Comparison of ENCODE assay signal across 26 cellular contexts in genomic region chr16:66939366-66939765, GRCh38. TPM values are rescaled to one million over a fixed set of nuclear protein-coding genes. Genes with fewer than 3 reads are reported as not detected.
DNase-seq lines count a peak whose midpoint lies in the region; ATAC-seq, FAIRE-seq and TF ChIP-seq lines count a peak whose summit lies in the region.
"Had no signal": no experiment of that assay in that cellular context is flagged by ENCODE, and none has a peak within 500 bp of the region (broad histone marks: within the 10 kb centered on the region; RNA-seq: fewer than 3 reads in every experiment).

No MANE protein-coding gene starts in this region.

- H2BK120ac ChIP-seq in IMR-90 (ENCODE audit: low read depth, low read length): no peak overlapping the region

- H3K23ac ChIP-seq in IMR-90 (ENCODE audit: low read depth, low read length): no peak overlapping the region

- no peak overlapping the region for H3K18ac ChIP-seq in IMR-90 (ENCODE audit: low read depth, low read length)

- no peak overlapping the region for H2BK15ac ChIP-seq in IMR-90 (ENCODE audit: low read depth, low read length)

- DNase-seq in IMR-90 (no peak), kidney (peak; percentile 29), OCI-LY7 (ENCODE audit: low spot score) (no peak), suprapubic skin (ENCODE audit: low spot score in 2 of 2) (no peak)
- DNase-seq in activated T-cell treated with anti-CD3 and anti-CD28 coated beads, Interleukin-2, amount 50 U/mL, for 1 hour: no peak
- DNase-seq: 8988T; ACHN; AML-193; BE2C; CD4-positive, alpha-beta T cell; CD8-positive, alpha-beta memory T cell; DMS 273 treated with DMSO at 0.1 percent for 48 hours; DMS79; EL; GDM1; GM23248; HCEC 1CT had no signal

- peak overlapping the region; percentile 48 for H2AK9ac ChIP-seq in IMR-90 (replicated peaks; ENCODE audit: low read depth, low read length, poor library complexity)

- H3K14ac ChIP-seq in IMR-90 (replicated peaks; ENCODE audit: low read depth, low read length): no peak overlapping the region

- TF ChIP-seq EP300 in suprapubic skin (IDR thresholded peaks at IDR 0.05): no peak

- TF ChIP-seq CTCF in IMR-90 (conservative IDR thresholded peaks at IDR 0.05; ENCODE audit: low read depth, low read length) (no peak), kidney (IDR thresholded peaks at IDR 0.05; ENCODE audit: borderline replicate concordance, extremely low read depth, insufficient read depth) (no peak), liver (IDR thresholded peaks at IDR 0.05; ENCODE audit: low read depth, low read length, missing input control) (no peak), OCI-LY7 (conservative IDR thresholded peaks at IDR 0.05; ENCODE audit: low read length) (no peak), suprapubic skin (IDR thresholded peaks at IDR 0.05) (no peak)

- H3K9me2 ChIP-seq in OCI-LY7 (ENCODE audit: insufficient read depth, low read length): no peaks in the 10 kb centered on the region

- peaks cover 15% of the 10 kb centered on the region for H3K9me1 ChIP-seq in IMR-90 (ENCODE audit: insufficient read depth, low read length)

- H3K4me1 ChIP-seq in IMR-90 (ENCODE audit: control insufficient read depth, insufficient read depth, low read length) (peaks cover 4% of the 10 kb centered on the region; the same call in 1 of the 2 replicates), kidney (ENCODE audit: control insufficient read depth in 1 of 2, insufficient read depth in 1 of 2, low read depth in 1 of 2, low read length in 2 of 2) (peaks cover 17 to 19% of the 10 kb centered on the region in 2 donors), liver (ENCODE audit: control insufficient read depth in 4 of 4, insufficient read depth in 4 of 4, low read length in 3 of 4) (peaks cover 10 to 47% (median 37%) of the 10 kb centered on the region in 4 donors), OCI-LY7 (ENCODE audit: insufficient read depth, low read length, poor library complexity, severe bottlenecking) (peaks cover 7% of the 10 kb centered on the region), suprapubic skin (peaks cover 18% of the 10 kb centered on the region)
- H3K4me1 ChIP-seq: BE2C had no signal

- H3K56ac ChIP-seq in IMR-90 (ENCODE audit: extremely low read depth, insufficient read depth, low read length): no peak overlapping the region

- no peak overlapping the region for H4K5ac ChIP-seq in IMR-90 (ENCODE audit: low read depth, low read length)

- BruUV-seq in IMR-90 (replicated peaks; lab: Mats Ljungman, UMichigan) (no TSS peak), OCI-LY7 (replicated peaks; lab: Mats Ljungman, UMichigan) (no TSS peak)

- H3K27me3 ChIP-seq in IMR-90 (ENCODE audit: control insufficient read depth, insufficient read depth, low read length): no peaks in the 10 kb centered on the region
- no peaks in the 10 kb centered on the region for H3K27me3 ChIP-seq in liver (ENCODE audit: control insufficient read depth in 4 of 4, insufficient read depth in 4 of 4, low read length in 3 of 4)
- H3K27me3 ChIP-seq in suprapubic skin: no peaks in the 10 kb centered on the region
- H3K27me3 ChIP-seq: BE2C; BLaER1 treated with 17β-estradiol and CSF1 and Interleukin-3, amounts not matched to agents 10 nM and 100 nM had no signal

- CTCF ChIA-PET in IMR-90 (lab: Yijun Ruan, JAX) (no interaction called here), OCI-LY7 (lab: Charles Lee; ENCODE audit: unreplicated experiment) (no interaction called here)

- H4K91ac ChIP-seq in IMR-90 (ENCODE audit: insufficient read depth, low read depth, low read length): no peak overlapping the region

- no peak overlapping the region for H2BK20ac ChIP-seq in IMR-90 (ENCODE audit: low read depth, low read length)

- peaks cover 12 to 68% of the 10 kb centered on the region in 2 experiments for H3K79me1 ChIP-seq in IMR-90 (ENCODE audit: low read depth in 1 of 2, low read length in 2 of 2)

- H3K9ac ChIP-seq in IMR-90 (ENCODE audit: low read depth, low read length): no peak overlapping the region
- H3K9ac ChIP-seq in kidney (ENCODE audit: low read length in 2 of 2): no peak overlapping the region
- H3K9ac ChIP-seq in liver (ENCODE audit: low read depth in 1 of 2, low read length in 2 of 2): no peak overlapping the region
- H3K9ac ChIP-seq: BLaER1 treated with 17β-estradiol and CSF1 and Interleukin-3, amounts not matched to agents 10 nM and 100 nM; GM23248 had no signal

- POLR2A ChIA-PET in IMR-90 (lab: Charles Lee; ENCODE audit: unreplicated experiment): no interaction called here
- POLR2A ChIA-PET in OCI-LY7 (lab: Charles Lee): no interaction called here

- H3K4ac ChIP-seq in IMR-90 (ENCODE audit: low read depth, low read length): no peak overlapping the region

- no peak overlapping the region for H3K4me3 ChIP-seq in IMR-90 (ENCODE audit: insufficient read depth, low read depth, low read length)
- H3K4me3 ChIP-seq in kidney (ENCODE audit: low read length in 2 of 2): no peak overlapping the region
- H3K4me3 ChIP-seq in liver (ENCODE audit: low read depth in 1 of 3, low read length in 3 of 3): no peak overlapping the region
- no peak overlapping the region for H3K4me3 ChIP-seq in OCI-LY7 (ENCODE audit: low read depth, low read length, poor library complexity, severe bottlenecking)
- no peak overlapping the region for H3K4me3 ChIP-seq in suprapubic skin
- H3K4me3 ChIP-seq: A549; BLaER1 treated with 17β-estradiol and CSF1 and Interleukin-3, amounts not matched to agents 10 nM and 100 nM; GM12878; GM23248 had no signal

- H2AK5ac ChIP-seq in IMR-90 (ENCODE audit: low read depth, low read length): no peak overlapping the region

- peaks cover 30% of the 10 kb centered on the region for H4K20me1 ChIP-seq in IMR-90 (ENCODE audit: insufficient read depth, low read length)
- H4K20me1 ChIP-seq in OCI-LY7 (ENCODE audit: insufficient read depth, low read length): no peaks in the 10 kb centered on the region

- H2AFZ ChIP-seq in IMR-90 (replicated peaks; ENCODE audit: low read length, poor library complexity) (no peak overlapping the region), OCI-LY7 (ENCODE audit: low read length) (no peak overlapping the region)
- H2AFZ ChIP-seq: GM23248 had no signal

- H2BK5ac ChIP-seq in IMR-90 (ENCODE audit: low read depth, low read length, poor library complexity, severe bottlenecking): no peak overlapping the region

- intact Hi-C loops in IMR-90 (cut with micrococcal nuclease): no loop called here
- intact Hi-C loops in kidney (cut with DNase I): no loop called here
- intact Hi-C loops in OCI-LY7 (cut with micrococcal nuclease; ENCODE audit: unreplicated experiment): no loop called here

- FAIRE-seq in kidney (lab: Jason Lieb, UNC): no peak
- FAIRE-seq: A549, D721Med, GM12878, GM19239, H1 had no signal

- no peak for TF ChIP-seq RAD21 in IMR-90 (IDR thresholded peaks at IDR 0.05; ENCODE audit: low read length)
- no peak for TF ChIP-seq RAD21 in liver (IDR thresholded peaks at IDR 0.05)

- no peak for TF ChIP-seq POLR2A in IMR-90 (IDR thresholded peaks at IDR 0.05; ENCODE audit: low read depth, low read length)
- TF ChIP-seq POLR2A in suprapubic skin (IDR thresholded peaks at IDR 0.05): no peak

- H3K36me3 ChIP-seq in IMR-90 (ENCODE audit: control insufficient read depth, insufficient read depth, low read length) (peaks cover 64% of the 10 kb centered on the region), kidney (ENCODE audit: control insufficient read depth in 1 of 2, insufficient read depth in 2 of 2, low read length in 2 of 2) (peaks cover 36 to 52% of the 10 kb centered on the region in 2 donors), liver (ENCODE audit: control insufficient read depth in 4 of 4, insufficient read depth in 3 of 4, low read depth in 1 of 4, low read length in 3 of 4) (peaks cover 31 to 47% (median 40%) of the 10 kb centered on the region in 4 donors), OCI-LY7 (ENCODE audit: insufficient read depth, low read length) (peaks cover 21% of the 10 kb centered on the region; the same call in 1 of the 2 replicates), suprapubic skin (peaks cover 55% of the 10 kb centered on the region)

- in situ Hi-C loops in IMR-90 (cut with MboI; ENCODE audit: low sequenced_read_pairs): no loop called here

- H3K9me3 ChIP-seq in IMR-90 (ENCODE audit: control insufficient read depth, insufficient read depth, low read length) (no peaks in the 10 kb centered on the region), kidney (ENCODE audit: control insufficient read depth in 1 of 2, low read length in 2 of 2) (no peaks in the 10 kb centered on the region), liver (ENCODE audit: control insufficient read depth in 4 of 4, low read length in 3 of 4) (no peaks in the 10 kb centered on the region), OCI-LY7 (ENCODE audit: low read length) (no peaks in the 10 kb centered on the region), suprapubic skin (no peaks in the 10 kb centered on the region)
- H3K9me3 ChIP-seq: A549; BE2C; BLaER1 treated with 17β-estradiol and CSF1 and Interleukin-3, amounts not matched to agents 10 nM and 100 nM had no signal

- H3K79me2 ChIP-seq in OCI-LY7 (ENCODE audit: insufficient read depth, low read depth, low read length): no peaks in the 10 kb centered on the region

- H3K4me2 ChIP-seq in IMR-90 (ENCODE audit: low read depth, low read length) (no peak overlapping the region), OCI-LY7 (ENCODE audit: low read length) (no peak overlapping the region)
- H3K4me2 ChIP-seq: A549; BLaER1 treated with 17β-estradiol and CSF1 and Interleukin-3, amounts not matched to agents 10 nM and 100 nM had no signal

- no peak for ATAC-seq in IMR-90 (ENCODE audit: low read depth)
- ATAC-seq: A549, GM12878 had no signal

- dilution Hi-C loops in IMR-90 (cut with HindIII; ENCODE audit: low sequenced_read_pairs, unreplicated experiment): no loop called here

- H4K8ac ChIP-seq in IMR-90 (ENCODE audit: low read depth in 2 of 2, low read length in 2 of 2): no peak overlapping the region

- no peak overlapping the region for H3K27ac ChIP-seq in IMR-90 (ENCODE audit: insufficient read depth, low read length)
- H3K27ac ChIP-seq in kidney (ENCODE audit: low read depth in 2 of 2, low read length in 2 of 2): no peak overlapping the region
- no peak overlapping the region for H3K27ac ChIP-seq in liver (ENCODE audit: low read depth in 1 of 2, low read length in 2 of 2)
- H3K27ac ChIP-seq in OCI-LY7 (ENCODE audit: low read depth, low read length, poor library complexity, severe bottlenecking): no peak overlapping the region
- H3K27ac ChIP-seq in suprapubic skin: no peak overlapping the region
- H3K27ac ChIP-seq: A549; BLaER1 treated with 17β-estradiol and CSF1 and Interleukin-3, amounts not matched to agents 10 nM and 100 nM; GM23248 had no signal

RNA-seq across cellular contexts. Expression of gene CES2, which starts 4.0 kb away (rescaled TPM):
- total RNA-seq in IMR-90 (2012; rRNA removed) (11.9 and 15.1 TPM in 2 replicates), kidney (72.1 TPM), liver (100 to 1,000 TPM in 1 of 2 donors, 10 to 100 TPM in 1; 21.2 to 200 TPM), OCI-LY7 (2022) (27.6 and 30.7 TPM in 2 replicates), suprapubic skin (10 to 100 TPM; 33.6 to 56.0 (median 42.3) TPM)
- polyA plus RNA-seq in IMR-90 (2012; rRNA removed) (23.2 and 24.2 TPM in 2 replicates), kidney (ENCODE audit: insufficient read depth, low read depth, low replicate concordance) (76.9 TPM), liver (100 to 1,000 TPM; 173 to 190 TPM)
- polyA plus RNA-seq in IMR-90 (2012; cell fraction: cytosol; rRNA removed): 15.5 and 21.1 TPM in 2 replicates
- polyA plus RNA-seq in IMR-90 (2012; cell fraction: nucleus; rRNA removed; ENCODE audit: low replicate concordance): 45.3 and 69.6 TPM in 2 replicates
- total RNA-seq in OCI-LY7 (2014; rRNA removed; shearing (Covaris generic)): 18.5 and 29.6 TPM in 2 replicates

RNA-seq across cellular contexts. Expression of gene CIAO2B, which starts 5.2 kb away (rescaled TPM):
- total RNA-seq in IMR-90 (2012; rRNA removed) (148 and 168 TPM in 2 replicates), kidney (71.2 TPM), liver (10 to 100 TPM; 51.1 to 52.5 TPM), OCI-LY7 (2022) (76.4 and 78.3 TPM in 2 replicates), suprapubic skin (10 to 100 TPM; 34.4 to 69.0 (median 45.0) TPM)
- polyA plus RNA-seq in IMR-90 (2012; rRNA removed) (234 and 283 TPM in 2 replicates), kidney (ENCODE audit: insufficient read depth, low read depth, low replicate concordance) (284 TPM), liver (100 to 1,000 TPM; 120 TPM)
- polyA plus RNA-seq in IMR-90 (2012; cell fraction: cytosol; rRNA removed): 232 and 454 TPM in 2 replicates
- polyA plus RNA-seq in IMR-90 (2012; cell fraction: nucleus; rRNA removed; ENCODE audit: low replicate concordance): 113 and 168 TPM in 2 replicates
- 132 and 133 TPM in 2 replicates for total RNA-seq in OCI-LY7 (2014; rRNA removed; shearing (Covaris generic))

RNA-seq across cellular contexts. Expression of gene RRAD, which starts 14.0 kb away (rescaled TPM):
- total RNA-seq in IMR-90 (2012; rRNA removed) (1.3 and 1.4 TPM in 2 replicates), kidney (90.9 TPM), liver (under 1 TPM; 0.14 to 0.50 TPM), OCI-LY7 (2022) (not detected in 2 replicates), suprapubic skin (10 to 100 TPM in 1 of 4 donors, 1 to 10 TPM in 3; 1.5 to 12.1 (median 4.6) TPM)
- polyA plus RNA-seq in IMR-90 (2012; rRNA removed) (2.1 and 2.9 TPM in 2 replicates), kidney (ENCODE audit: insufficient read depth, low read depth, low replicate concordance) (14.3 TPM), liver (under 1 TPM; 0.58 to 0.61 TPM)
- 1.3 and 11.2 TPM in 2 replicates for polyA plus RNA-seq in IMR-90 (2012; cell fraction: cytosol; rRNA removed)
- polyA plus RNA-seq in IMR-90 (2012; cell fraction: nucleus; rRNA removed; ENCODE audit: low replicate concordance): 25.0 and 37.4 TPM in 2 replicates
- total RNA-seq in OCI-LY7 (2014; rRNA removed; shearing (Covaris generic)): 0.09 TPM in 1 of 2 replicates, not detected in the other
- total RNA-seq: H1 had no signal
- polyA plus RNA-seq: CD8-positive, alpha-beta memory T cell had no signal

RNA-seq across cellular contexts. Expression of gene CDH16, which starts 20.7 kb away (rescaled TPM):
- not detected in 2 replicates for total RNA-seq in IMR-90 (2012; rRNA removed)
- polyA plus RNA-seq in IMR-90 (2012; rRNA removed): not detected in 2 replicates
- not detected in 2 replicates for polyA plus RNA-seq in IMR-90 (2012; cell fraction: cytosol; rRNA removed)
- not detected in 2 replicates for polyA plus RNA-seq in IMR-90 (2012; cell fraction: nucleus; rRNA removed; ENCODE audit: low replicate concordance)
- total RNA-seq in kidney: 1,188 TPM
- 1,180 TPM for polyA plus RNA-seq in kidney (ENCODE audit: insufficient read depth, low read depth, low replicate concordance)
- under 1 TPM in 1 of 2 donors, not detected in 1; 0.56 TPM for total RNA-seq in liver
- not detected for polyA plus RNA-seq in liver
- total RNA-seq in OCI-LY7 (2014; rRNA removed; shearing (Covaris generic)): not detected in 2 replicates
- not detected in 2 replicates for total RNA-seq in OCI-LY7 (2022)
- under 1 TPM in 1 of 4 donors, not detected in 3; 0.45 TPM for total RNA-seq in suprapubic skin
- total RNA-seq: CD4-positive, alpha-beta T cell; CD8-positive, alpha-beta memory T cell; GM12878; GM23248; H1; H7 had no signal
- polyA plus RNA-seq: CD14-positive monocyte; CD8-positive, alpha-beta memory T cell; GM23248; H1 had no signal

RNA-seq across cellular contexts. Expression of gene CES3, which starts 21.7 kb away (rescaled TPM):
- total RNA-seq in IMR-90 (2012; rRNA removed) (under 0.01 TPM in 1 of 2 replicates, not detected in the other), kidney (2.1 TPM), liver (10 to 100 TPM in 1 of 2 donors, under 1 TPM in 1; 0.19 to 28.3 TPM), OCI-LY7 (2022) (1.4 and 1.9 TPM in 2 replicates), suprapubic skin (1 to 10 TPM in 3 of 4 donors, not detected in 1; 1.4 to 2.2 (median 1.5) TPM)
- polyA plus RNA-seq in IMR-90 (2012; rRNA removed) (0.03 and 0.06 TPM in 2 replicates), kidney (ENCODE audit: insufficient read depth, low read depth, low replicate concordance) (7.8 TPM), liver (10 to 100 TPM; 12.3 to 12.7 TPM)
- polyA plus RNA-seq in IMR-90 (2012; cell fraction: cytosol; rRNA removed): 0.03 TPM in 1 of 2 replicates, not detected in the other
- polyA plus RNA-seq in IMR-90 (2012; cell fraction: nucleus; rRNA removed; ENCODE audit: low replicate concordance): 1.8 and 1.9 TPM in 2 replicates
- 1.7 and 2.7 TPM in 2 replicates for total RNA-seq in OCI-LY7 (2014; rRNA removed; shearing (Covaris generic))
- total RNA-seq: GM23248 had no signal
- polyA plus RNA-seq: CD14-positive monocyte; CD8-positive, alpha-beta memory T cell; GM23248 had no signal
